In the genomic region with DNA sequence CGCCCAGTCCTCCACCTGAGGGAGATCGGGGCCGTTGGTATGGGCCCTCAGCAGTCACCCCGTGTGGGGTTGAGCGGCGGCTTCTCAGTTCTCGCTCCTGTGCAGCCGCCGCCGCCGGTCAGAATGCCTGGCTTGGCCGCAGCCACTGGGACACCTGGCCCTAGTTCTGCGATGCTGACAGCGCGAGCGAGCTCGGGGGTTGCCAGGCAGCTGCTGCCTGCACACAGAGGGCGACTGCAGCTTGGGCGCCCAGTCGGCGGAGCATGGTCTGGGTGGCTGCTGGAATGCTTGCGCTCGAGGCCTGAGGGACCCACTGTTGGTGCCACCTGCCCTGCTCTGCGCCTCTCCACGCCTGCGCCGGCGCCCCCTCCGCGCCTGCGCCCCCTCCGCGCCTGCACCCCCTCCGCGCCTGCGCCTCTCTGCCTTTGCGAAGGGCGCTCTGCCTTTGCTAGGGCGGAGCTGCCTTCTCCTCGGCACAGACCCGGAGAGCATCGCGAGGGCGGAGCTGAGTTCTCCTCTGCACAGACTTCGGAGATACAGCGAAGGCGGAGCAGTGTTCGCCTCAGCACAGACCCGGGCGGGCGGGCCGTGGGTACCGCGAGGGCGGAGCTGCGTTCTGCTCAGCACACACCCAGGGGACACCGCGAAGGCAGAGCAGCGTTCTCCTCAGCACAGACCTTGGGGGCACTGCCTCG, we compare ENCODE assay signal across 8 cellular contexts.
DNase-seq lines count a peak whose midpoint lies in the region; ATAC-seq and TF ChIP-seq lines count a peak whose summit lies in the region.
"Not testable (repeated sequence)": the region's sequence is repeated elsewhere in the genome, so short reads cannot be mapped to it uniquely, and the experiment has no call there.

No MANE protein-coding gene starts in this region.

- TF ChIP-seq CTCF in DOHH2 (IDR thresholded peaks at IDR 0.05; ENCODE audit: low read depth, low read length, poor library complexity, severe bottlenecking); astrocyte of the cerebellum (IDR thresholded peaks at IDR 0.05; ENCODE audit: low read depth, low read length, missing control alignments); cardiac muscle cell (IDR thresholded peaks at IDR 0.05; ENCODE audit: low read depth, low read length): not testable (repeated sequence)

- peak; percentile 100 for ATAC-seq in GM21423 (IDR thresholded peaks at IDR 0.05; ENCODE audit: unreplicated experiment)
- ATAC-seq in HG03460 (IDR thresholded peaks at IDR 0.05; ENCODE audit: unreplicated experiment), result peak; percentile 100

- not testable (repeated sequence) for H4K20me1 ChIP-seq in DOHH2 (ENCODE audit: control insufficient read depth, insufficient read depth, low read depth, low read length)

- H3K9me3 ChIP-seq in DOHH2 (ENCODE audit: control insufficient read depth, insufficient read depth, low read length); cardiac muscle cell (ENCODE audit: low read depth): not testable (repeated sequence)

- peak overlapping the region; percentile 76 for H3K4me2 ChIP-seq in DOHH2 (ENCODE audit: low read length)

- not testable (repeated sequence) for H3K79me2 ChIP-seq in DOHH2 (ENCODE audit: control insufficient read depth, low read length)

- H3K4me3 ChIP-seq in DOHH2 (ENCODE audit: low read length) (peak overlapping the region; percentile 71), astrocyte of the cerebellum (ENCODE audit: low read depth, low read length) (peak overlapping the region; percentile 43), cardiac muscle cell (peak overlapping the region; percentile 25)

- not testable (repeated sequence) for H3F3A ChIP-seq in DOHH2 (ENCODE audit: control insufficient read depth, insufficient read depth)

- H3K27me3 ChIP-seq in DOHH2 (ENCODE audit: control insufficient read depth, low read length), result not testable (repeated sequence)
- H3K27me3 ChIP-seq in cardiac muscle cell, result peaks cover 68% of the 10 kb centered on the region

- in situ Hi-C loops in astrocyte of the cerebellum (cut with HindIII; ENCODE audit: low sequenced_read_pairs), result not testable (repeated sequence)

- H3K36me3 ChIP-seq in DOHH2 (ENCODE audit: control insufficient read depth, low read length); cardiac muscle cell: not testable (repeated sequence)

- H3K27ac ChIP-seq in DOHH2 (ENCODE audit: low read depth, low read length), result peak overlapping the region; percentile 69
- not testable (repeated sequence) for H3K27ac ChIP-seq in cardiac muscle cell

- not testable (repeated sequence) for H3K4me1 ChIP-seq in DOHH2 (ENCODE audit: control insufficient read depth, low read length); cardiac muscle cell (ENCODE audit: low read depth)

- H3K9me2 ChIP-seq in DOHH2 (replicated peaks; ENCODE audit: control insufficient read depth, low read length), result not testable (repeated sequence)

- DNase-seq in T-helper 9 cell (peak; percentile 79), astrocyte of the cerebellum (ENCODE audit: low read depth) (peak; percentile 52), cardiac muscle cell (ENCODE audit: low read depth in 1 of 2, low spot score in 1 of 2) (peak; percentile 79 to 85), non-pigmented ciliary epithelial cell (ENCODE audit: low read depth) (peak; percentile 47)
- peak; percentile 95 for DNase-seq in stimulated activated CD8-positive, alpha-beta memory T cell treated with anti-CD3 and anti-CD28 coated beads, Interleukin-7, amount 100 ng/mL, for 24 hours (ENCODE audit: low read depth)
